ENCODE assay signal across 8 cellular contexts in genomic region chr1:212700597-212700891, GRCh38. TPM values are rescaled to one million over a fixed set of nuclear protein-coding genes. Genes with fewer than 3 reads are reported as not detected.
DNase-seq lines count a peak whose midpoint lies in the region; ATAC-seq, FAIRE-seq and TF ChIP-seq lines count a peak whose summit lies in the region.

No MANE protein-coding gene starts in this region.

- H3K4me3 ChIP-seq in PC-3 (ENCODE audit: low read length), result peak overlapping the region; percentile 61
- H3K4me3 ChIP-seq in esophagus squamous epithelium, result peak overlapping the region; percentile 30 to 86 (median 64)
- peak overlapping the region; percentile 66 for H3K4me3 ChIP-seq in trophoblast cell (ENCODE audit: low read depth, low read length)
- no peak overlapping the region for H3K4me3 ChIP-seq in mucosa of descending colon

- no peak for FAIRE-seq in RCC 7860 (lab: Jason Lieb, UNC)

- H3K4me1 ChIP-seq in PC-3 (ENCODE audit: insufficient read depth, low read length) (peaks cover 18% of the 10 kb centered on the region), esophagus squamous epithelium (peaks cover 17 to 37% (median 28%) of the 10 kb centered on the region in 3 donors), trophoblast cell (ENCODE audit: control insufficient read depth in 1 of 2, insufficient read depth in 2 of 2, low read length in 2 of 2) (peaks cover 13 to 14% of the 10 kb centered on the region in 2 experiments), mucosa of descending colon (ENCODE audit: low read depth) (peaks cover 12% of the 10 kb centered on the region)

- H2AK5ac ChIP-seq in trophoblast cell (ENCODE audit: low read length), result no peak overlapping the region

- H3K4me2 ChIP-seq in PC-3 (ENCODE audit: low read length), result peak overlapping the region; percentile 81
- H3K4me2 ChIP-seq in trophoblast cell (ENCODE audit: low read length), result peak overlapping the region; percentile 92

- no peak overlapping the region for H3K23ac ChIP-seq in trophoblast cell (ENCODE audit: low read length)

- H4K8ac ChIP-seq in trophoblast cell (ENCODE audit: low read depth, low read length), result no peak overlapping the region

- H3K9me3 ChIP-seq in PC-3 (ENCODE audit: low read length), result no peaks in the 10 kb centered on the region
- H3K9me3 ChIP-seq in esophagus squamous epithelium, result no peaks in the 10 kb centered on the region
- H3K9me3 ChIP-seq in trophoblast cell (ENCODE audit: insufficient read depth, low read depth, low read length), result peaks cover 3% of the 10 kb centered on the region
- H3K9me3 ChIP-seq in mucosa of descending colon, result no peaks in the 10 kb centered on the region

- no peak for TF ChIP-seq POLR2A in esophagus squamous epithelium (IDR thresholded peaks at IDR 0.05)

- peaks cover 76% of the 10 kb centered on the region for H3K27me3 ChIP-seq in PC-3 (ENCODE audit: low read length)
- H3K27me3 ChIP-seq in esophagus squamous epithelium, result peaks cover 0 to 58% (median 0%) of the 10 kb centered on the region in 4 donors
- peaks cover 37% of the 10 kb centered on the region for H3K27me3 ChIP-seq in trophoblast cell (ENCODE audit: insufficient read depth, low read length)

- no peak overlapping the region for H2BK120ac ChIP-seq in trophoblast cell (ENCODE audit: insufficient read depth, low read length, poor library complexity)

- H2AFZ ChIP-seq in PC-3 (ENCODE audit: low read length) (peak overlapping the region; percentile 67), trophoblast cell (ENCODE audit: insufficient read depth, low read length, poor library complexity) (no peak overlapping the region)

- H3K79me1 ChIP-seq in trophoblast cell (ENCODE audit: low read length), result no peaks in the 10 kb centered on the region

- H3K79me2 ChIP-seq in PC-3 (ENCODE audit: low read length), result no peaks in the 10 kb centered on the region
- no peaks in the 10 kb centered on the region for H3K79me2 ChIP-seq in trophoblast cell (ENCODE audit: control insufficient read depth, insufficient read depth, low read length, poor library complexity)

- H4K20me1 ChIP-seq in PC-3 (ENCODE audit: low read length), result no peaks in the 10 kb centered on the region

- H2BK5ac ChIP-seq in trophoblast cell (ENCODE audit: low read depth, low read length, poor library complexity), result no peak overlapping the region

- H3K27ac ChIP-seq in PC-3 (ENCODE audit: low read length) (no peak overlapping the region), esophagus squamous epithelium (peak overlapping the region; percentile 70 to 90 (median 82)), trophoblast cell (ENCODE audit: low read depth, low read length) (no peak overlapping the region)

- intact Hi-C loops in PC-3 (cut with micrococcal nuclease) (loop anchor here (2.0 to 5.0 kb wide), 2 partner anchors 16 to 223 kb away; no protein-coding TSS in a partner anchor), esophagus squamous epithelium (cut with DNase I) (no loop called here), mucosa of descending colon (cut with DNase I, micrococcal nuclease) (no loop called here)

- no peaks in the 10 kb centered on the region for H3K9me2 ChIP-seq in PC-3 (replicated peaks; ENCODE audit: low read length)

- 0% methylated on average over 4 to 10 of the region's 16 CpGs for WGBS in esophagus squamous epithelium, 2 donors
- no CpG with 5 or more reads among the region's 16 CpGs for WGBS in trophoblast cell (ENCODE audit: extremely low coverage, insufficient coverage, insufficient read length)

- H4K91ac ChIP-seq in trophoblast cell (ENCODE audit: low read depth, low read length), result no peak overlapping the region

- POLR2A ChIA-PET in PC-3 (lab: Charles Lee; ENCODE audit: unreplicated experiment), result no interaction called here

- no peak for DNase-seq in PC-3
- DNase-seq in esophagus squamous epithelium (lab: John Stamatoyannopoulos, UW), result no peak
- DNase-seq in trophoblast cell, result peak; percentile 13 to 44
- DNase-seq in mucosa of descending colon, result no peak
- DNase-seq in RCC 7860 (ENCODE audit: low spot score), result no peak
- DNase-seq in NCI-H1436 (lab: John Stamatoyannopoulos, UW), result no peak
- DNase-seq in UCSD-AML1 (lab: John Stamatoyannopoulos, UW; ENCODE audit: unreplicated experiment), result no peak

- H3K9ac ChIP-seq in PC-3 (ENCODE audit: low read length), result no peak overlapping the region
- H3K9ac ChIP-seq in trophoblast cell (ENCODE audit: low read length), result no peak overlapping the region

- no peaks in the 10 kb centered on the region for H3F3A ChIP-seq in PC-3 (ENCODE audit: low read length, unreplicated experiment)

- H3K14ac ChIP-seq in trophoblast cell (ENCODE audit: low read length), result no peak overlapping the region

- peak; percentile 15 for ATAC-seq in GM18498 (IDR thresholded peaks at IDR 0.05; ENCODE audit: unreplicated experiment)
- ATAC-seq in PC-3, result peak; percentile 9
- ATAC-seq in mucosa of descending colon, result no peak

- TF ChIP-seq CTCF in PC-3 (conservative IDR thresholded peaks at IDR 0.05; ENCODE audit: low read depth, low read length) (no peak), esophagus squamous epithelium (IDR thresholded peaks at IDR 0.05) (no peak), mucosa of descending colon (IDR thresholded peaks at IDR 0.05) (no peak)

- BruUV-seq in PC-3 (replicated peaks; lab: Mats Ljungman, UMichigan), result no TSS peak

- H3K36me3 ChIP-seq in PC-3 (ENCODE audit: low read depth, low read length) (no peaks in the 10 kb centered on the region), esophagus squamous epithelium (no peaks in the 10 kb centered on the region), trophoblast cell (ENCODE audit: control insufficient read depth in 1 of 2, insufficient read depth in 2 of 2, low read length in 2 of 2) (no peaks in the 10 kb centered on the region), mucosa of descending colon (ENCODE audit: low read depth) (no peaks in the 10 kb centered on the region)

- no peak overlapping the region for H4K12ac ChIP-seq in trophoblast cell (ENCODE audit: low read depth, low read length)

- CTCF ChIA-PET in PC-3 (lab: Charles Lee), result interaction anchor here (1.8 kb wide), 1 partner anchor 36 kb away, joined by 8 read pairs; no protein-coding TSS in a partner anchor

- H3K4ac ChIP-seq in trophoblast cell (ENCODE audit: low read depth, low read length), result no peak overlapping the region

- H2BK12ac ChIP-seq in trophoblast cell (ENCODE audit: low read length), result no peak overlapping the region

- H3K18ac ChIP-seq in trophoblast cell (ENCODE audit: low read length), result no peak overlapping the region

RNA-seq across cellular contexts. Expression of gene BATF3, which starts 0.9 kb away (rescaled TPM):
- total RNA-seq in PC-3 (2014; rRNA removed) (4.3 and 5.5 TPM in 2 replicates), esophagus squamous epithelium (1 to 10 TPM in 1 of 4 donors, under 1 TPM in 2, not detected in 1; 0.83 to 2.3 (median 0.91) TPM), mucosa of descending colon (1 to 10 TPM in 2 of 3 donors, under 1 TPM in 1; 0.38 to 2.9 (median 1.6) TPM)
- polyA plus RNA-seq in trophoblast cell (2013), result 1.3 and 1.6 TPM in 2 replicates

Comparison
In these comparisons a context has a peak if more than half of its experiments do, and no peak if none do; other contexts are left out.
1. DNase-seq: peak in trophoblast cell (2 of 2); none in PC-3 (single experiment), esophagus squamous epithelium (single experiment), mucosa of descending colon (0 of 3), RCC 7860 (single experiment), NCI-H1436 (single experiment) and UCSD-AML1 (single experiment).
2. H3K27ac ChIP-seq: peak in esophagus squamous epithelium (4 of 4); none in PC-3 (single experiment) and trophoblast cell (single experiment).